In genomic region chr7:35792472-35793224, GRCh38 we compare ENCODE assay signal across 11 cellular contexts. TPM values are rescaled to one million over a fixed set of nuclear protein-coding genes. Genes with fewer than 3 reads are reported as not detected.
DNase-seq lines count a peak whose midpoint lies in the region; ATAC-seq and TF ChIP-seq lines count a peak whose summit lies in the region.
"Had no signal": no experiment of that assay in that cellular context is flagged by ENCODE, and none has a peak within 500 bp of the region (broad histone marks: within the 10 kb centered on the region; RNA-seq: fewer than 3 reads in every experiment).

No MANE protein-coding gene starts in this region.

- peaks cover 4% of the 10 kb centered on the region for H3K36me3 Mint-ChIP-seq in activated CD8-positive, alpha-beta memory T cell treated with anti-CD3 and anti-CD28 coated beads, Interleukin-2, amount 10 ng/mL, durations not matched to agents 7 days and 5 days

- no peak for TF ChIP-seq EP300 in stomach (IDR thresholded peaks at IDR 0.05)

- peak; percentile 26 for DNase-seq in NCI-H226
- DNase-seq in caudate nucleus (lab: John Stamatoyannopoulos, UW) = no peak
- no peak for DNase-seq in left ventricle myocardium inferior
- no peak for DNase-seq in stomach
- DNase-seq in activated CD8-positive, alpha-beta memory T cell treated with anti-CD3 and anti-CD28 coated beads for 24 hours = no peak
- no peak for DNase-seq in activated CD8-positive, alpha-beta memory T cell treated with anti-CD3 and anti-CD28 coated beads, Interleukin-2, amount 10 ng/mL, durations not matched to agents 7 days and 5 days
- DNase-seq in BE2C = no peak
- DNase-seq: naive thymus-derived CD4-positive, alpha-beta T cell; NCI-H187 had no signal

- ATAC-seq in activated CD8-positive, alpha-beta memory T cell treated with anti-CD3 and anti-CD28 coated beads, Interleukin-2, amount 10 ng/mL, durations not matched to agents 7 days and 5 days = no peak
- no peak for ATAC-seq in GM19395 (IDR thresholded peaks at IDR 0.05; ENCODE audit: unreplicated experiment)
- ATAC-seq: naive thymus-derived CD4-positive, alpha-beta T cell had no signal

- H3K9me3 ChIP-seq in left ventricle myocardium inferior (replicated peaks) (peaks cover 8% of the 10 kb centered on the region), stomach (peaks cover 0 to 7% (median 3%) of the 10 kb centered on the region in 4 donors), BE2C (no peaks in the 10 kb centered on the region; the same call in 1 of the 2 replicates)

- no peak overlapping the region for H3K27ac Mint-ChIP-seq in activated CD8-positive, alpha-beta memory T cell treated with anti-CD3 and anti-CD28 coated beads, Interleukin-2, amount 10 ng/mL, durations not matched to agents 7 days and 5 days
- H3K27ac Mint-ChIP-seq: activated naive CD8-positive, alpha-beta T cell had no signal

- TF ChIP-seq POLR2A in stomach (IDR thresholded peaks at IDR 0.05) = no peak

- peaks cover 5% of the 10 kb centered on the region for H3K9me3 Mint-ChIP-seq in activated CD8-positive, alpha-beta memory T cell treated with anti-CD3 and anti-CD28 coated beads, Interleukin-2, amount 10 ng/mL, durations not matched to agents 7 days and 5 days (ENCODE audit: low read depth)

- intact Hi-C loops in left ventricle myocardium inferior (cut with micrococcal nuclease) = no loop called here
- intact Hi-C loops in stomach (cut with DNase I; ENCODE audit: low total_unique reads) = no loop called here

- H3K36me3 ChIP-seq in left ventricle myocardium inferior (no peaks in the 10 kb centered on the region), stomach (no peaks in the 10 kb centered on the region), BE2C (no peaks in the 10 kb centered on the region)

- peaks cover 4% of the 10 kb centered on the region for H3K27me3 Mint-ChIP-seq in activated CD8-positive, alpha-beta memory T cell treated with anti-CD3 and anti-CD28 coated beads, Interleukin-2, amount 10 ng/mL, durations not matched to agents 7 days and 5 days

- no peaks in the 10 kb centered on the region for H3K4me1 Mint-ChIP-seq in activated CD8-positive, alpha-beta memory T cell treated with anti-CD3 and anti-CD28 coated beads, Interleukin-2, amount 10 ng/mL, durations not matched to agents 7 days and 5 days

- 40 to 65% (median 50%) methylated on average over 3 of the region's 3 CpGs for WGBS in stomach, 5 donors

- peak overlapping the region; percentile 52 for H3K27ac ChIP-seq in caudate nucleus (ENCODE audit: low read depth, low read length)
- H3K27ac ChIP-seq in left ventricle myocardium inferior (replicated peaks) = peak overlapping the region; percentile 67
- peak overlapping the region in 3 of 5 donors; percentile 34 to 60 (median 41) for H3K27ac ChIP-seq in stomach

- H3K4me3 ChIP-seq in left ventricle myocardium inferior (no peak overlapping the region), stomach (no peak overlapping the region), BE2C (ENCODE audit: low read depth, low read length) (no peak overlapping the region)

- CTCF ChIA-PET in activated CD8-positive, alpha-beta memory T cell treated with anti-CD3 and anti-CD28 coated beads, Interleukin-2, amount 10 ng/mL, durations not matched to agents 7 days and 5 days (lab: Charles Lee) = interaction anchor here (1.7 kb wide), 1 partner anchor 9 kb away, joined by 4 read pairs; the partner anchor contains the start of gene SEPTIN7

- no peak for TF ChIP-seq CTCF in left ventricle myocardium inferior (IDR thresholded peaks at IDR 0.05; ENCODE audit: borderline replicate concordance)
- no peak for TF ChIP-seq CTCF in stomach (IDR thresholded peaks at IDR 0.05)
- no peak for TF ChIP-seq CTCF in BE2C (IDR thresholded peaks at IDR 0.05; ENCODE audit: low read depth, low read length)

- H3K4me1 ChIP-seq in left ventricle myocardium inferior = peaks cover 22% of the 10 kb centered on the region
- H3K4me1 ChIP-seq in stomach = peaks cover 0 to 10% (median 8%) of the 10 kb centered on the region in 4 donors
- H3K4me1 ChIP-seq in BE2C = no peaks in the 10 kb centered on the region

- H3K27me3 ChIP-seq in left ventricle myocardium inferior (ENCODE audit: low read depth) (no peaks in the 10 kb centered on the region), stomach (no peaks in the 10 kb centered on the region), BE2C (no peaks in the 10 kb centered on the region)

- H3K4me3 Mint-ChIP-seq in activated CD8-positive, alpha-beta memory T cell treated with anti-CD3 and anti-CD28 coated beads, Interleukin-2, amount 10 ng/mL, durations not matched to agents 7 days and 5 days = no peak overlapping the region
- H3K4me3 Mint-ChIP-seq: activated naive CD8-positive, alpha-beta T cell; naive thymus-derived CD4-positive, alpha-beta T cell had no signal

RNA-seq across cellular contexts. Expression of gene SEPTIN7, which starts 8.2 kb away (rescaled TPM):
- total RNA-seq in left ventricle myocardium inferior (187 TPM), stomach (100 to 1,000 TPM in 4 of 5 donors, 10 to 100 TPM in 1; 74.3 to 214 (median 104) TPM)
- 100 to 1,000 TPM in 2 of 3 donors, 10 to 100 TPM in 1; 90.6 to 150 (median 116) TPM for polyA plus RNA-seq in stomach
- 100 to 1,000 TPM; 192 to 237 TPM for total RNA-seq in activated CD8-positive, alpha-beta memory T cell treated with anti-CD3 and anti-CD28 coated beads, Interleukin-2, amount 10 ng/mL, durations not matched to agents 7 days and 5 days
- polyA plus RNA-seq in BE2C (2012; ENCODE audit: insufficient read depth, insufficient read length, low read depth) = 241 TPM
